Comparison of ENCODE assay signal across 33 cellular contexts in genomic region chr7:11168622-11169170, GRCh38.
DNase-seq lines count a peak whose midpoint lies in the region; ATAC-seq, FAIRE-seq and TF ChIP-seq lines count a peak whose summit lies in the region.
"Had no signal": no experiment of that assay in that cellular context is flagged by ENCODE, and none has a peak within 500 bp of the region (broad histone marks: within the 10 kb centered on the region; RNA-seq: fewer than 3 reads in every experiment).

No MANE protein-coding gene starts in this region.

- H3K27ac ChIP-seq in foreskin keratinocyte (no peak overlapping the region), sigmoid colon (no peak overlapping the region)
- H3K27ac ChIP-seq: heart left ventricle, psoas muscle, tibial nerve had no signal

- intact Hi-C loops in activated CD4-positive, alpha-beta T cell treated with anti-CD3 and anti-CD28 coated beads for 36 hours (cut with DNase I, micrococcal nuclease), result no loop called here
- intact Hi-C loops in sigmoid colon (cut with DNase I), result no loop called here

- no peaks in the 10 kb centered on the region for H3K9me3 ChIP-seq in sigmoid colon
- H3K9me3 ChIP-seq: heart left ventricle, psoas muscle, SK-N-SH, tibial nerve had no signal

- H3K4me1 Mint-ChIP-seq in activated CD4-positive, alpha-beta T cell treated with anti-CD3 and anti-CD28 coated beads for 36 hours, result peaks cover 14% of the 10 kb centered on the region
- H3K4me1 Mint-ChIP-seq: B cell, naive B cell, T-helper 17 cell had no signal

- ATAC-seq in GM21619 (IDR thresholded peaks at IDR 0.05; ENCODE audit: unreplicated experiment) (no peak), foreskin keratinocyte (no peak)
- no peak for ATAC-seq in activated CD4-positive, alpha-beta T cell treated with anti-CD3 and anti-CD28 coated beads for 36 hours
- ATAC-seq: activated CD4-positive, CD25-positive, alpha-beta regulatory T cell treated with anti-CD3 and anti-CD28 coated beads, Interleukin-2, amount 50 U/mL, for 24 hours; activated naive CD8-positive, alpha-beta T cell treated with anti-CD3 and anti-CD28 coated beads, Interleukin-2, amount 50 U/mL, for 24 hours; activated T-cell treated with anti-CD3 and anti-CD28 coated beads, Interleukin-2, amount 50 U/mL, for 72 hours; GM12878; heart left ventricle; K562; psoas muscle; T-helper 17 cell had no signal

- H3K4me1 ChIP-seq in foreskin keratinocyte, result no peaks in the 10 kb centered on the region
- no peaks in the 10 kb centered on the region for H3K4me1 ChIP-seq in sigmoid colon
- H3K4me1 ChIP-seq: psoas muscle had no signal

- 67 to 84% methylated on average over 1 of the region's 1 CpG for WGBS in sigmoid colon, 2 donors

- H3K36me3 Mint-ChIP-seq in activated CD4-positive, alpha-beta T cell treated with anti-CD3 and anti-CD28 coated beads for 36 hours (ENCODE audit: low read depth), result peaks cover 2% of the 10 kb centered on the region
- H3K36me3 Mint-ChIP-seq: naive B cell had no signal

- FAIRE-seq in GM12892 (lab: Jason Lieb, UNC), result peak; percentile 17
- FAIRE-seq: D721Med, GM12878, H1, K562 had no signal

- no peaks in the 10 kb centered on the region for H3K36me3 ChIP-seq in sigmoid colon
- H3K36me3 ChIP-seq: heart left ventricle had no signal

- POLR2A ChIA-PET in activated CD4-positive, alpha-beta T cell treated with anti-CD3 and anti-CD28 coated beads for 36 hours (lab: Charles Lee), result no interaction called here

- no peaks in the 10 kb centered on the region for H3K9me3 Mint-ChIP-seq in activated CD4-positive, alpha-beta T cell treated with anti-CD3 and anti-CD28 coated beads for 36 hours (ENCODE audit: low read depth)
- H3K9me3 Mint-ChIP-seq: activated CD4-positive, alpha-beta memory T cell treated with anti-CD3 and anti-CD28 coated beads for 36 hours; activated naive CD8-positive, alpha-beta T cell treated with anti-CD3 and anti-CD28 coated beads, Interleukin-2, amount 50 U/mL, for 24 hours; activated T-cell treated with anti-CD3 and anti-CD28 coated beads, Interleukin-2, amount 50 U/mL, for 72 hours; CD4-positive, alpha-beta memory T cell; dendritic cell treated with granulocyte-macrophage colony-stimulating factor and Interleukin-4, amounts not matched to agents 40 ng/mL and 50 ng/mL, for 4 days; endodermal cell; naive B cell had no signal

- H3K27me3 ChIP-seq in foreskin keratinocyte (no peaks in the 10 kb centered on the region), sigmoid colon (no peaks in the 10 kb centered on the region)
- H3K27me3 ChIP-seq: heart left ventricle, tibial nerve had no signal

- DNase-seq in DMS 273 (lab: John Stamatoyannopoulos, UW; ENCODE audit: unreplicated experiment) (peak; percentile 78), GM12892 (ENCODE audit: insufficient read length) (no peak), NCI-H2171 (lab: John Stamatoyannopoulos, UW) (peak; percentile 82), SHP77 treated with DMSO at 0.1 percent for 48 hours (lab: John Stamatoyannopoulos, UW) (peak; percentile 76), foreskin keratinocyte (no peak), sigmoid colon (no peak)
- DNase-seq in activated CD4-positive, alpha-beta T cell treated with anti-CD3 and anti-CD28 coated beads for 36 hours, result no peak
- DNase-seq: activated CD4-positive, alpha-beta memory T cell treated with anti-CD3 and anti-CD28 coated beads for 36 hours; activated naive CD4-positive, alpha-beta T cell; activated naive CD8-positive, alpha-beta T cell treated with anti-CD3 and anti-CD28 coated beads, Interleukin-2, amount 50 U/mL, for 24 hours; activated T-cell treated with anti-CD3 and anti-CD28 coated beads, Interleukin-2, amount 50 U/mL, for 72 hours; caudate nucleus; CD4-positive, alpha-beta memory T cell; EL; endodermal cell; heart left ventricle; naive B cell; NCI-H226; NCI-H774; OCI-M1; psoas muscle; SK-N-SH; stimulated activated CD4-positive, alpha-beta T cell treated with anti-CD3 and anti-CD28 coated beads, Interleukin-4, amount 100 ng/mL, for 24 hours; T-helper 17 cell had no signal

- CTCF ChIA-PET in activated CD4-positive, alpha-beta T cell treated with anti-CD3 and anti-CD28 coated beads for 36 hours (lab: Charles Lee), result interaction anchor here (1.0 kb wide), 1 partner anchor 43 kb away, joined by 3 read pairs; no protein-coding TSS in a partner anchor

- H3K4me3 ChIP-seq in sigmoid colon, result no peak overlapping the region
- H3K4me3 ChIP-seq: GM12878, heart left ventricle, K562, psoas muscle, tibial nerve had no signal

- no peaks in the 10 kb centered on the region for H3K27me3 Mint-ChIP-seq in activated CD4-positive, alpha-beta T cell treated with anti-CD3 and anti-CD28 coated beads for 36 hours
- H3K27me3 Mint-ChIP-seq: activated CD4-positive, alpha-beta memory T cell treated with anti-CD3 and anti-CD28 coated beads for 36 hours; activated naive CD8-positive, alpha-beta T cell treated with anti-CD3 and anti-CD28 coated beads, Interleukin-2, amount 50 U/mL, for 24 hours; B cell; CD4-positive, alpha-beta memory T cell; dendritic cell treated with granulocyte-macrophage colony-stimulating factor and Interleukin-4, amounts not matched to agents 40 ng/mL and 50 ng/mL, for 4 days; naive B cell; T-helper 17 cell had no signal

- no peak for TF ChIP-seq POLR2A in GM12892 (IDR thresholded peaks at IDR 0.05; ENCODE audit: low read depth, low read length)
- TF ChIP-seq POLR2A in sigmoid colon (IDR thresholded peaks at IDR 0.05), result no peak

- no peak for TF ChIP-seq EP300 in sigmoid colon (IDR thresholded peaks at IDR 0.05)

- H3K4me3 Mint-ChIP-seq in activated CD4-positive, alpha-beta T cell treated with anti-CD3 and anti-CD28 coated beads for 36 hours, result no peak overlapping the region
- H3K4me3 Mint-ChIP-seq: activated CD4-positive, alpha-beta memory T cell treated with anti-CD3 and anti-CD28 coated beads for 36 hours; activated naive CD8-positive, alpha-beta T cell treated with anti-CD3 and anti-CD28 coated beads, Interleukin-2, amount 50 U/mL, for 24 hours; activated T-cell treated with anti-CD3 and anti-CD28 coated beads, Interleukin-2, amount 50 U/mL, for 72 hours; B cell; CD4-positive, alpha-beta memory T cell; dendritic cell treated with granulocyte-macrophage colony-stimulating factor and Interleukin-4, amounts not matched to agents 40 ng/mL and 50 ng/mL, for 4 days; endodermal cell; naive B cell; T-helper 17 cell had no signal

- no peak overlapping the region for H3K27ac Mint-ChIP-seq in activated CD4-positive, alpha-beta T cell treated with anti-CD3 and anti-CD28 coated beads for 36 hours
- H3K27ac Mint-ChIP-seq: activated CD4-positive, alpha-beta memory T cell treated with anti-CD3 and anti-CD28 coated beads for 36 hours; activated naive CD8-positive, alpha-beta T cell treated with anti-CD3 and anti-CD28 coated beads, Interleukin-2, amount 50 U/mL, for 24 hours; activated T-cell treated with anti-CD3 and anti-CD28 coated beads, Interleukin-2, amount 50 U/mL, for 72 hours; B cell; CD4-positive, alpha-beta memory T cell; dendritic cell treated with granulocyte-macrophage colony-stimulating factor and Interleukin-4, amounts not matched to agents 40 ng/mL and 50 ng/mL, for 4 days; endodermal cell; naive B cell; T-helper 17 cell had no signal

- TF ChIP-seq CTCF in foreskin keratinocyte (conservative IDR thresholded peaks at IDR 0.05) (no peak), sigmoid colon (IDR thresholded peaks at IDR 0.05) (no peak)

Comparison
In these comparisons a context has a peak if more than half of its experiments do, and no peak if none do; other contexts are left out.
1. DNase-seq: peak in DMS 273 (single experiment), NCI-H2171 (single experiment) and SHP77 treated with DMSO at 0.1 percent for 48 hours (single experiment); none in GM12892 (single experiment), activated CD4-positive, alpha-beta T cell treated with anti-CD3 and anti-CD28 coated beads for 36 hours (single experiment), foreskin keratinocyte (0 of 2) and sigmoid colon (single experiment).